In the genomic region with DNA sequence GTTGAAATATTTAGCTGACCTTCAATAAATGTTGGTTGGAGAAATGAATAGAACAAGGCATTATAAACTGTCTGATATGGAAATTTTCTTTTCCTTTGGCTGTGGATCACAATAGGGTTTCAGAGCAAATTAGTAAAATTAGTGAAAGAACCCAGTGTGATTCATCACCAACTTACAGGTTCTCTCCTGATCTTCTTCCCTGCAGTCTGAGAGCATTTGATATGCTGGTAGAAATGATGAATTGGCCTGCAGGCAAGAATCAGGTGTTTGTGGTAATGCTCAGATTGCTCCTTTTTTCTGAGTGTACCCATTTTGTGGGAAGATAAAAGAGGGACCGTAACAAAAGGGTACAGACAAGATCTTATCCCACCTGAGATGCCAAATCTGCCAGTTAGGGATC, we compare ENCODE assay signal across 26 cellular contexts. TPM values are rescaled to one million over a fixed set of nuclear protein-coding genes. Genes with fewer than 3 reads are reported as not detected.
DNase-seq lines count a peak whose midpoint lies in the region; ATAC-seq and TF ChIP-seq lines count a peak whose summit lies in the region.
"Had no signal": no experiment of that assay in that cellular context is flagged by ENCODE, and none has a peak within 500 bp of the region (broad histone marks: within the 10 kb centered on the region; RNA-seq: fewer than 3 reads in every experiment).

No MANE protein-coding gene starts in this region.

- no peaks in the 10 kb centered on the region for H3K36me3 ChIP-seq in colonic mucosa
- H3K36me3 ChIP-seq: thoracic aorta had no signal

- H3K4me3 ChIP-seq in epithelial cell of esophagus (ENCODE audit: low read length) (no peak overlapping the region), colonic mucosa (no peak overlapping the region)
- H3K4me3 ChIP-seq: heart right ventricle, skin epidermis, thoracic aorta, vagina had no signal

- TF ChIP-seq CTCF in epithelial cell of esophagus (IDR thresholded peaks at IDR 0.05; ENCODE audit: insufficient read depth, low read depth, low read length, missing control alignments) (no peak), colonic mucosa (IDR thresholded peaks at IDR 0.05) (no peak), osteocyte (IDR thresholded peaks at IDR 0.05) (no peak)

- no peaks in the 10 kb centered on the region for H3K9me3 Mint-ChIP-seq in activated naive CD4-positive, alpha-beta T cell treated with anti-CD3 and anti-CD28 coated beads, Interleukin-2, amount 50 U/mL, for 24 hours
- no peaks in the 10 kb centered on the region for H3K9me3 Mint-ChIP-seq in stimulated activated naive CD8-positive, alpha-beta T cell treated with anti-CD3 and anti-CD28 coated beads, Interleukin-15, Interleukin-2, amounts not matched to agents 100 ng/mL and 50 ng/mL, for 24 hours
- no peaks in the 10 kb centered on the region for H3K9me3 Mint-ChIP-seq in osteocyte (ENCODE audit: unreplicated experiment)
- H3K9me3 Mint-ChIP-seq: activated CD4-positive, alpha-beta memory T cell treated with anti-CD3 and anti-CD28 coated beads for 36 hours; brain; CD4-positive, CD25-positive, alpha-beta regulatory T cell; stimulated activated naive B cell treated with anti-CD40 and anti-IgM and Interleukin-4, amounts not matched to agents 10 μg/mL and 1 μg/mL and 100 μg/mL, for 72 hours had no signal

- DNase-seq in activated naive CD4-positive, alpha-beta T cell treated with anti-CD3 and anti-CD28 coated beads, Interleukin-2, amount 50 U/mL, for 16 hours = no peak
- peak; percentile 9 for DNase-seq in NCI-H226
- peak; percentile 19 for DNase-seq in epithelial cell of esophagus (ENCODE audit: low read depth)
- no peak for DNase-seq in colonic mucosa
- DNase-seq in osteocyte (ENCODE audit: extremely low spot score, unreplicated experiment) = no peak
- DNase-seq: activated CD4-positive, alpha-beta memory T cell treated with anti-CD3 and anti-CD28 coated beads for 36 hours; CD4-positive, CD25-positive, alpha-beta regulatory T cell; erythroblast; heart right ventricle; left colon; naive thymus-derived CD4-positive, alpha-beta T cell; NCI-H1105 treated with DMSO at 0.1 percent for 48 hours; NCI-H2029; NCI-H2227 treated with DMSO at 0.1 percent for 48 hours; nucleus accumbens; SK-N-SH; stimulated activated CD4-positive, alpha-beta T cell treated with anti-CD3 and anti-CD28 coated beads, Interleukin-2, amount 100 ng/mL, for 24 hours; stimulated activated naive B cell treated with anti-CD40 and anti-IgM and Interleukin-4, amounts not matched to agents 10 μg/mL and 1 μg/mL and 100 μg/mL, for 72 hours had no signal

- intact Hi-C loops in colonic mucosa (cut with DNase I) = no loop called here

- H3K27me3 Mint-ChIP-seq in activated naive CD4-positive, alpha-beta T cell treated with anti-CD3 and anti-CD28 coated beads, Interleukin-2, amount 50 U/mL, for 24 hours = no peaks in the 10 kb centered on the region
- H3K27me3 Mint-ChIP-seq in stimulated activated naive CD8-positive, alpha-beta T cell treated with anti-CD3 and anti-CD28 coated beads, Interleukin-15, Interleukin-2, amounts not matched to agents 100 ng/mL and 50 ng/mL, for 24 hours = no peaks in the 10 kb centered on the region
- no peaks in the 10 kb centered on the region for H3K27me3 Mint-ChIP-seq in osteocyte (ENCODE audit: unreplicated experiment)
- H3K27me3 Mint-ChIP-seq: activated CD4-positive, alpha-beta memory T cell treated with anti-CD3 and anti-CD28 coated beads for 36 hours; brain; naive thymus-derived CD4-positive, alpha-beta T cell; stimulated activated naive B cell treated with anti-CD40 and anti-IgM and Interleukin-4, amounts not matched to agents 10 μg/mL and 1 μg/mL and 100 μg/mL, for 72 hours had no signal

- no peak overlapping the region for H3K9ac ChIP-seq in colonic mucosa (ENCODE audit: low read depth in 2 of 2, low read length in 2 of 2)
- H3K9ac ChIP-seq: SK-N-SH had no signal

- peak overlapping the region; percentile 65 for H3K4me3 Mint-ChIP-seq in activated naive CD4-positive, alpha-beta T cell treated with anti-CD3 and anti-CD28 coated beads, Interleukin-2, amount 50 U/mL, for 24 hours
- H3K4me3 Mint-ChIP-seq in stimulated activated naive CD8-positive, alpha-beta T cell treated with anti-CD3 and anti-CD28 coated beads, Interleukin-15, Interleukin-2, amounts not matched to agents 100 ng/mL and 50 ng/mL, for 24 hours = peak overlapping the region; percentile 58
- no peak overlapping the region for H3K4me3 Mint-ChIP-seq in osteocyte (ENCODE audit: unreplicated experiment)
- H3K4me3 Mint-ChIP-seq: activated CD4-positive, alpha-beta memory T cell treated with anti-CD3 and anti-CD28 coated beads for 36 hours; brain; naive thymus-derived CD4-positive, alpha-beta T cell; stimulated activated naive B cell treated with anti-CD40 and anti-IgM and Interleukin-4, amounts not matched to agents 10 μg/mL and 1 μg/mL and 100 μg/mL, for 72 hours had no signal

- H3K27ac ChIP-seq in colonic mucosa = no peak overlapping the region
- H3K27ac ChIP-seq: heart right ventricle, skin epidermis, thoracic aorta, vagina, VCaP had no signal

- H3K36me3 Mint-ChIP-seq in activated naive CD4-positive, alpha-beta T cell treated with anti-CD3 and anti-CD28 coated beads, Interleukin-2, amount 50 U/mL, for 24 hours = peaks cover 34% of the 10 kb centered on the region
- peaks cover 89% of the 10 kb centered on the region for H3K36me3 Mint-ChIP-seq in stimulated activated naive CD8-positive, alpha-beta T cell treated with anti-CD3 and anti-CD28 coated beads, Interleukin-15, Interleukin-2, amounts not matched to agents 100 ng/mL and 50 ng/mL, for 24 hours (ENCODE audit: low read depth)
- peaks cover 49% of the 10 kb centered on the region for H3K36me3 Mint-ChIP-seq in osteocyte (ENCODE audit: unreplicated experiment)

- peak overlapping the region; percentile 99 for H3K27ac Mint-ChIP-seq in activated naive CD4-positive, alpha-beta T cell treated with anti-CD3 and anti-CD28 coated beads, Interleukin-2, amount 50 U/mL, for 24 hours
- peak overlapping the region; percentile 97 for H3K27ac Mint-ChIP-seq in stimulated activated naive CD8-positive, alpha-beta T cell treated with anti-CD3 and anti-CD28 coated beads, Interleukin-15, Interleukin-2, amounts not matched to agents 100 ng/mL and 50 ng/mL, for 24 hours
- no peak overlapping the region for H3K27ac Mint-ChIP-seq in osteocyte (ENCODE audit: unreplicated experiment)
- H3K27ac Mint-ChIP-seq: brain; CD4-positive, CD25-positive, alpha-beta regulatory T cell; stimulated activated naive B cell treated with anti-CD40 and anti-IgM and Interleukin-4, amounts not matched to agents 10 μg/mL and 1 μg/mL and 100 μg/mL, for 72 hours had no signal

- peaks cover 32% of the 10 kb centered on the region for H3K4me1 Mint-ChIP-seq in activated naive CD4-positive, alpha-beta T cell treated with anti-CD3 and anti-CD28 coated beads, Interleukin-2, amount 50 U/mL, for 24 hours
- H3K4me1 Mint-ChIP-seq in stimulated activated naive CD8-positive, alpha-beta T cell treated with anti-CD3 and anti-CD28 coated beads, Interleukin-15, Interleukin-2, amounts not matched to agents 100 ng/mL and 50 ng/mL, for 24 hours (ENCODE audit: low read depth) = peaks cover 42% of the 10 kb centered on the region
- peaks cover 3% of the 10 kb centered on the region for H3K4me1 Mint-ChIP-seq in osteocyte (ENCODE audit: unreplicated experiment)
- H3K4me1 Mint-ChIP-seq: brain had no signal

- no peak for ATAC-seq in GM18502 (IDR thresholded peaks at IDR 0.05; ENCODE audit: poor library complexity, unreplicated experiment)
- ATAC-seq: left colon; naive thymus-derived CD4-positive, alpha-beta T cell had no signal

- H3K9me3 ChIP-seq in colonic mucosa = no peaks in the 10 kb centered on the region
- H3K9me3 ChIP-seq: heart right ventricle, SK-N-SH, thoracic aorta, vagina had no signal

- no peaks in the 10 kb centered on the region for H3K4me1 ChIP-seq in colonic mucosa
- H3K4me1 ChIP-seq: vagina had no signal

- H3K27me3 ChIP-seq in colonic mucosa = no peaks in the 10 kb centered on the region
- H3K27me3 ChIP-seq: heart right ventricle, vagina had no signal

RNA-seq across cellular contexts. Expression of gene BTAF1, which starts 51.9 kb away (rescaled TPM):
- total RNA-seq in colonic mucosa (10 to 100 TPM; 20.7 to 25.0 TPM), osteocyte (32.4 and 34.6 TPM in 2 replicates)

Comparison
In these comparisons a context has a peak if more than half of its experiments do, and no peak if none do; other contexts are left out.
1. DNase-seq: peak in NCI-H226 (single experiment) and epithelial cell of esophagus (single experiment); none in activated naive CD4-positive, alpha-beta T cell treated with anti-CD3 and anti-CD28 coated beads, Interleukin-2, amount 50 U/mL, for 16 hours (single experiment), colonic mucosa (single experiment) and osteocyte (single experiment).